ENCODE assay signal across 29 cellular contexts in the genomic region with DNA sequence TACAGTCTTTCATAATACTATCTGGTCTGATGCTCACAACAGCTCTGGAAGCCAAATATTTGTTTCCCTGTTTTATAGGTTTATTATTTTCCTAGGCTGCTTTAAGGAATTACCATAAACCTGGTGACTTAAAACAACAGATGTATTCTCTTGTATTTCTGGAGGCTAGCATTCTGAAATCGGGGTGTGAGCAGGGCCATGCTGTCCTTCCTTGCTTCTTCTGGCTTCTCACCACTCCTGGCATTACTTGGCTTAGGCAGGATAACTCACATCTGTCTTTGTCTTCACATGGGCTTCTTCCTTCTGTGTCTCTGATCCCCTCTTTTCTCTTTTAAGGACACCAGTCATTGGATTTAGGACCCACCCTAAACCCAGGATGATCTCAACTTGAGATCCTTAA. TPM values are rescaled to one million over a fixed set of nuclear protein-coding genes. Genes with fewer than 3 reads are reported as not detected.
"Had no signal": no experiment of that assay in that cellular context is flagged by ENCODE, and none has a peak within 500 bp of the region (broad histone marks: within the 10 kb centered on the region; RNA-seq: fewer than 3 reads in every experiment).

No MANE protein-coding gene starts in this region.

- H3K27me3 ChIP-seq: foreskin keratinocyte, neural progenitor cell, right atrium auricular region, testis, transverse colon had no signal

- H3K27me3 Mint-ChIP-seq: activated CD4-positive, alpha-beta memory T cell treated with anti-CD3 and anti-CD28 coated beads, Interleukin-2, amount 10 ng/mL, durations not matched to agents 7 days and 5 days; activated T-helper 17 cell treated with anti-CD3 and anti-CD28 coated beads, Interleukin-2, amount 50 U/mL, for 72 hours; central memory CD8-positive, alpha-beta T cell; dendritic cell treated with granulocyte-macrophage colony-stimulating factor and Interleukin-4, amounts not matched to agents 40 ng/mL and 50 ng/mL, for 4 days; memory B cell; naive thymus-derived CD8-positive, alpha-beta T cell had no signal

- H3K9me3 ChIP-seq: heart left ventricle, right atrium auricular region, testis, transverse colon had no signal

- H3K36me3 ChIP-seq: heart left ventricle, neural progenitor cell, right atrium auricular region, transverse colon had no signal

- H3K4me1 Mint-ChIP-seq: activated CD4-positive, alpha-beta memory T cell treated with anti-CD3 and anti-CD28 coated beads, Interleukin-2, amount 10 ng/mL, durations not matched to agents 7 days and 5 days; activated CD4-positive, alpha-beta T cell treated with anti-CD3 and anti-CD28 coated beads, Interleukin-2, amount 10 ng/mL, durations not matched to agents 7 days and 5 days; activated T-helper 17 cell treated with anti-CD3 and anti-CD28 coated beads, Interleukin-2, amount 50 U/mL, for 72 hours; central memory CD8-positive, alpha-beta T cell; immature natural killer cell; memory B cell had no signal

- H2AFZ ChIP-seq: neural progenitor cell had no signal

- H3K4me1 ChIP-seq: right atrium auricular region, testis, transverse colon had no signal

- H3K4me2 ChIP-seq: neural progenitor cell had no signal

- H3K27ac ChIP-seq: foreskin keratinocyte, heart left ventricle, neural progenitor cell, right atrium auricular region, testis, transverse colon had no signal

- H3K9ac ChIP-seq: neural progenitor cell had no signal

- ATAC-seq: activated T-cell treated with anti-CD3 and anti-CD28 coated beads, Interleukin-2, amount 50 U/mL, for 4 hours; activated T-helper 17 cell treated with anti-CD3 and anti-CD28 coated beads, Interleukin-2, amount 50 U/mL, for 72 hours; esophagus mucosa; heart left ventricle; naive thymus-derived CD8-positive, alpha-beta T cell; stimulated activated naive CD8-positive, alpha-beta T cell treated with anti-CD3 and anti-CD28 coated beads, Interleukin-15, Interleukin-2, amounts not matched to agents 100 U/mL and 50 U/mL, for 24 hours; WTC11 had no signal

- H3K4me3 Mint-ChIP-seq: activated CD4-positive, alpha-beta memory T cell treated with anti-CD3 and anti-CD28 coated beads, Interleukin-2, amount 10 ng/mL, durations not matched to agents 7 days and 5 days; activated CD4-positive, alpha-beta T cell treated with anti-CD3 and anti-CD28 coated beads, Interleukin-2, amount 10 ng/mL, durations not matched to agents 7 days and 5 days; activated T-cell treated with anti-CD3 and anti-CD28 coated beads, Interleukin-2, amount 50 U/mL, for 4 hours; activated T-helper 17 cell treated with anti-CD3 and anti-CD28 coated beads, Interleukin-2, amount 50 U/mL, for 72 hours; central memory CD8-positive, alpha-beta T cell; dendritic cell treated with granulocyte-macrophage colony-stimulating factor and Interleukin-4, amounts not matched to agents 40 ng/mL and 50 ng/mL, for 4 days; endodermal cell; immature natural killer cell; memory B cell; naive thymus-derived CD8-positive, alpha-beta T cell; neural progenitor cell; WTC11 had no signal

- FAIRE-seq: bronchial epithelial cell had no signal

- H3K4me3 ChIP-seq: heart left ventricle, neural progenitor cell, right atrium auricular region, testis, transverse colon had no signal

- H3K36me3 Mint-ChIP-seq: immature natural killer cell; naive thymus-derived CD8-positive, alpha-beta T cell; neural progenitor cell; WTC11 had no signal

- H3K9me3 Mint-ChIP-seq: activated CD4-positive, alpha-beta memory T cell treated with anti-CD3 and anti-CD28 coated beads, Interleukin-2, amount 10 ng/mL, durations not matched to agents 7 days and 5 days; activated CD4-positive, alpha-beta T cell treated with anti-CD3 and anti-CD28 coated beads, Interleukin-2, amount 10 ng/mL, durations not matched to agents 7 days and 5 days; activated T-cell treated with anti-CD3 and anti-CD28 coated beads, Interleukin-2, amount 50 U/mL, for 4 hours; activated T-helper 17 cell treated with anti-CD3 and anti-CD28 coated beads, Interleukin-2, amount 50 U/mL, for 72 hours; central memory CD8-positive, alpha-beta T cell; dendritic cell treated with granulocyte-macrophage colony-stimulating factor and Interleukin-4, amounts not matched to agents 40 ng/mL and 50 ng/mL, for 4 days; endodermal cell; immature natural killer cell; memory B cell; naive thymus-derived CD8-positive, alpha-beta T cell; neural progenitor cell; WTC11 had no signal

- DNase-seq: activated CD4-positive, alpha-beta memory T cell treated with anti-CD3 and anti-CD28 coated beads, Interleukin-2, amount 10 ng/mL, durations not matched to agents 7 days and 5 days; activated CD4-positive, alpha-beta T cell treated with anti-CD3 and anti-CD28 coated beads for 1 hour; activated CD4-positive, alpha-beta T cell treated with anti-CD3 and anti-CD28 coated beads, Interleukin-2, amount 10 ng/mL, durations not matched to agents 7 days and 5 days; activated CD8-positive, alpha-beta memory T cell treated with anti-CD3 and anti-CD28 coated beads, Interleukin-2, amount 50 U/mL, for 48 hours; activated gamma-delta T cell treated with Interleukin-2 at 50 U/mL for 16 hours; activated naive CD4-positive, alpha-beta T cell treated with anti-CD3 and anti-CD28 coated beads, Interleukin-2, amount 50 U/mL, for 16 hours; activated T-cell treated with anti-CD3 and anti-CD28 coated beads, Interleukin-2, amount 50 U/mL, for 4 hours; endodermal cell; heart left ventricle; hypothalamus; immature natural killer cell; naive thymus-derived CD8-positive, alpha-beta T cell; occipital lobe; stimulated activated CD4-positive, alpha-beta T cell treated with anti-CD3 and anti-CD28 coated beads, Interleukin-2, amount 100 ng/mL, for 48 hours; stimulated activated naive CD8-positive, alpha-beta T cell treated with anti-CD3 and anti-CD28 coated beads, Interleukin-15, Interleukin-2, amounts not matched to agents 100 U/mL and 50 U/mL, for 24 hours; T-helper 9 cell; testis; transverse colon had no signal

- H3K27ac Mint-ChIP-seq: activated CD4-positive, alpha-beta memory T cell treated with anti-CD3 and anti-CD28 coated beads, Interleukin-2, amount 10 ng/mL, durations not matched to agents 7 days and 5 days; activated T-helper 17 cell treated with anti-CD3 and anti-CD28 coated beads, Interleukin-2, amount 50 U/mL, for 72 hours; dendritic cell treated with granulocyte-macrophage colony-stimulating factor and Interleukin-4, amounts not matched to agents 40 ng/mL and 50 ng/mL, for 4 days; endodermal cell; immature natural killer cell; memory B cell; neural progenitor cell; WTC11 had no signal

RNA-seq across cellular contexts. Expression of a gene that starts 39.3 kb away (rescaled TPM):
- total RNA-seq: activated CD4-positive, alpha-beta memory T cell treated with anti-CD3 and anti-CD28 coated beads, Interleukin-2, amount 10 ng/mL, durations not matched to agents 7 days and 5 days; activated CD4-positive, alpha-beta T cell treated with anti-CD3 and anti-CD28 coated beads, Interleukin-2, amount 10 ng/mL, durations not matched to agents 7 days and 5 days; activated T-helper 17 cell treated with anti-CD3 and anti-CD28 coated beads, Interleukin-2, amount 50 U/mL, for 72 hours; foreskin keratinocyte; pulmonary artery endothelial cell had no signal
- polyA plus RNA-seq: foreskin keratinocyte; immature natural killer cell; naive thymus-derived CD8-positive, alpha-beta T cell had no signal
